In genomic region chr2:86037141-86037794, GRCh38 we compare ENCODE assay signal across 8 cellular contexts.
A peak's percentile ranks its signal among the peaks of the same experiment; 100 is the strongest.
DNase-seq lines count a peak whose midpoint lies in the region; ATAC-seq and TF ChIP-seq lines count a peak whose summit lies in the region.

No MANE protein-coding gene starts in this region.

- DNase-seq in activated CD4-positive, alpha-beta T cell treated with anti-CD3 and anti-CD28 coated beads, Interleukin-2, amount 10 ng/mL, durations not matched to agents 7 days and 5 days = peak; percentile 31
- DNase-seq in effector CD4-positive, alpha-beta T cell = peak; percentile 42
- DNase-seq in testis (peak; percentile 82), Calu3 (no peak)

- H3K9ac ChIP-seq in KMS-11 (peak overlapping the region; percentile 80), muscle layer of colon (ENCODE audit: low read length) (peak overlapping the region; percentile 5)

- WGBS in testis, 2 donors = 33 to 57% methylated on average over 7 to 12 of the region's 12 CpGs

- H2AFZ ChIP-seq in KMS-11 (ENCODE audit: low read depth) = no peak overlapping the region

- POLR2A ChIA-PET in activated CD4-positive, alpha-beta T cell treated with anti-CD3 and anti-CD28 coated beads, Interleukin-2, amount 10 ng/mL, durations not matched to agents 7 days and 5 days (lab: Charles Lee) = no interaction called here

- no peaks in the 10 kb centered on the region for H3K9me3 Mint-ChIP-seq in activated CD4-positive, alpha-beta T cell treated with anti-CD3 and anti-CD28 coated beads, Interleukin-2, amount 10 ng/mL, durations not matched to agents 7 days and 5 days
- no peaks in the 10 kb centered on the region for H3K9me3 Mint-ChIP-seq in Calu3 (ENCODE audit: low read depth, unreplicated experiment)

- H3K36me3 ChIP-seq in KMS-11 (ENCODE audit: insufficient read depth) (peaks cover 5% of the 10 kb centered on the region; the same call in 1 of the 2 replicates), muscle layer of colon (ENCODE audit: insufficient read depth, low read length) (peaks cover 46% of the 10 kb centered on the region), testis (ENCODE audit: low read depth, missing control alignments) (no peaks in the 10 kb centered on the region)

- TF ChIP-seq POLR2A in testis (IDR thresholded peaks at IDR 0.05) = no peak

- peak overlapping the region; percentile 65 for H3K4me3 Mint-ChIP-seq in activated CD4-positive, alpha-beta T cell treated with anti-CD3 and anti-CD28 coated beads, Interleukin-2, amount 10 ng/mL, durations not matched to agents 7 days and 5 days
- H3K4me3 Mint-ChIP-seq in Calu3 (ENCODE audit: low read depth, unreplicated experiment) = no peak overlapping the region

- peaks cover 82% of the 10 kb centered on the region for H3K4me1 ChIP-seq in KMS-11 (ENCODE audit: low read depth, poor library complexity, severe bottlenecking)
- peaks cover 34% of the 10 kb centered on the region for H3K4me1 ChIP-seq in muscle layer of colon (ENCODE audit: insufficient read depth, low read length)
- peaks cover 35% of the 10 kb centered on the region for H3K4me1 ChIP-seq in testis

- H3K4me2 ChIP-seq in KMS-11 = peak overlapping the region; percentile 95

- H3K27me3 ChIP-seq in KMS-11 (ENCODE audit: insufficient read depth, low read depth) = no peaks in the 10 kb centered on the region
- H3K27me3 ChIP-seq in muscle layer of colon (ENCODE audit: control insufficient read depth in 1 of 2, insufficient read depth in 2 of 2, low read length in 2 of 2) = no peaks in the 10 kb centered on the region
- no peaks in the 10 kb centered on the region for H3K27me3 ChIP-seq in testis

- TF ChIP-seq CTCF in KMS-11 (conservative IDR thresholded peaks at IDR 0.05; ENCODE audit: low read depth, low read length) (no peak), testis (IDR thresholded peaks at IDR 0.05) (no peak), Calu3 (IDR thresholded peaks at IDR 0.05; ENCODE audit: unreplicated experiment) (no peak)

- no peaks in the 10 kb centered on the region for H3K79me2 ChIP-seq in KMS-11 (ENCODE audit: insufficient read depth, low read depth)

- ATAC-seq in GM18907 (IDR thresholded peaks at IDR 0.05; ENCODE audit: unreplicated experiment) = no peak
- no peak for ATAC-seq in GM21515 (IDR thresholded peaks at IDR 0.05; ENCODE audit: unreplicated experiment)

- CTCF ChIA-PET in activated CD4-positive, alpha-beta T cell treated with anti-CD3 and anti-CD28 coated beads, Interleukin-2, amount 10 ng/mL, durations not matched to agents 7 days and 5 days (lab: Charles Lee) = interaction anchor here (0.7 to 2.9 kb wide), 17 partner anchors 9 to 210 kb away, joined by 3 to 11 read pairs (median 4); partner anchors contain the start of gene ST3GAL5
- CTCF ChIA-PET in Calu3 (lab: Charles Lee) = interaction anchor here (1.5 kb wide), 1 partner anchor 210 kb away, joined by 4 read pairs; no protein-coding TSS in a partner anchor

- intact Hi-C loops in testis (cut with DNase I; ENCODE audit: low total_unique reads) (no loop called here), Calu3 (cut with micrococcal nuclease; ENCODE audit: unreplicated experiment) (no loop called here)

- peaks cover 55% of the 10 kb centered on the region for H3K36me3 Mint-ChIP-seq in activated CD4-positive, alpha-beta T cell treated with anti-CD3 and anti-CD28 coated beads, Interleukin-2, amount 10 ng/mL, durations not matched to agents 7 days and 5 days (ENCODE audit: low read depth)
- peaks cover 24% of the 10 kb centered on the region for H3K36me3 Mint-ChIP-seq in Calu3 (ENCODE audit: insufficient read depth, unreplicated experiment)

- H3K9me3 ChIP-seq in muscle layer of colon (ENCODE audit: low read length) (no peaks in the 10 kb centered on the region), testis (no peaks in the 10 kb centered on the region)

- peaks cover 84% of the 10 kb centered on the region for H3K4me1 Mint-ChIP-seq in activated CD4-positive, alpha-beta T cell treated with anti-CD3 and anti-CD28 coated beads, Interleukin-2, amount 10 ng/mL, durations not matched to agents 7 days and 5 days
- no peaks in the 10 kb centered on the region for H3K4me1 Mint-ChIP-seq in Calu3 (ENCODE audit: low read depth, unreplicated experiment)

- peak overlapping the region; percentile 99 for H3K27ac ChIP-seq in KMS-11
- peak overlapping the region; percentile 63 for H3K27ac ChIP-seq in muscle layer of colon (ENCODE audit: low read depth, low read length)
- H3K27ac ChIP-seq in testis = peak overlapping the region; percentile 77 to 88

- BruUV-seq in Calu3 (replicated peaks; lab: Mats Ljungman, UMichigan) = no TSS peak

- peak overlapping the region; percentile 99 for H3K27ac Mint-ChIP-seq in activated CD4-positive, alpha-beta T cell treated with anti-CD3 and anti-CD28 coated beads, Interleukin-2, amount 10 ng/mL, durations not matched to agents 7 days and 5 days
- no peak overlapping the region for H3K27ac Mint-ChIP-seq in Calu3 (ENCODE audit: unreplicated experiment)

- H3K27me3 Mint-ChIP-seq in activated CD4-positive, alpha-beta T cell treated with anti-CD3 and anti-CD28 coated beads, Interleukin-2, amount 10 ng/mL, durations not matched to agents 7 days and 5 days = no peaks in the 10 kb centered on the region
- H3K27me3 Mint-ChIP-seq in Calu3 (ENCODE audit: unreplicated experiment) = no peaks in the 10 kb centered on the region

- H3K4me3 ChIP-seq in KMS-11 (IDR thresholded peaks at IDR 0.05; ENCODE audit: insufficient read depth, low read depth, low read length) = no peak overlapping the region
- H3K4me3 ChIP-seq in muscle layer of colon (ENCODE audit: low read depth in 1 of 2, low read length in 2 of 2) = peak overlapping the region in 1 of 2 donors; percentile 3
- no peak overlapping the region for H3K4me3 ChIP-seq in testis

- no peaks in the 10 kb centered on the region for H4K20me1 ChIP-seq in KMS-11 (ENCODE audit: insufficient read depth)
